1 cellular context compared by ENCODE assay signal in the genomic region with DNA sequence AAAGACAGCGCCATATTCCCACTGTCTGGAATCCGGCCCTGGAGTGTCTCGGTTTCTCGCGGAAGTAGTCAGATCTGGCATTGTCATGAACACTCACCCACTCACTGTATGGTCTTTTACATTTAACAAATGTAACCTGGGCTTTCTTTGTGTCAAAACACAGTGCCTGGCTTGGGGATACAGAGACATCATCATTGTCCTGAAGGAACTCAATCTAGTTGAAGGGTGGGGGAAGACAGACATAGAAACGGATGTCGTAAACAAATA.
TF ChIP-seq lines count a peak whose summit lies in the region.

No MANE protein-coding gene starts in this region.

TF ChIP-seq in endothelial cell of umbilical vein, 7 proteins besides CTCF, POLR2A, EP300 and RAD21:
- TF ChIP-seq POLR2AphosphoS5 (IDR thresholded peaks at IDR 0.05; ENCODE audit: insufficient read depth, low read depth, low read length), result no peak
- no peak for TF ChIP-seq GATA2 (IDR thresholded peaks at IDR 0.05; ENCODE audit: insufficient read depth, insufficient read length, low read depth, low read length)
- no peak for TF ChIP-seq MYC (IDR thresholded peaks at IDR 0.05; ENCODE audit: low read depth, low read length)
- TF ChIP-seq, protein P1, sequence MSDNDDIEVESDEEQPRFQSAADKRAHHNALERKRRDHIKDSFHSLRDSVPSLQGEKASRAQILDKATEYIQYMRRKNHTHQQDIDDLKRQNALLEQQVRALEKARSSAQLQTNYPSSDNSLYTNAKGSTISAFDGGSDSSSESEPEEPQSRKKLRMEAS (IDR thresholded peaks at IDR 0.05; ENCODE audit: insufficient read depth, insufficient read length), result no peak
- no peak for TF ChIP-seq JUN (IDR thresholded peaks at IDR 0.05; ENCODE audit: borderline replicate concordance, insufficient read depth, insufficient read length, low read depth)
- no peak for TF ChIP-seq FOS (IDR thresholded peaks at IDR 0.05; ENCODE audit: borderline replicate concordance, insufficient read depth, low read length)
- TF ChIP-seq EZH2 (IDR thresholded peaks at IDR 0.05; ENCODE audit: borderline replicate concordance, low read depth, low read length, severe bottlenecking), result no peak
